26 cellular contexts compared by ENCODE assay signal in the genomic region with DNA sequence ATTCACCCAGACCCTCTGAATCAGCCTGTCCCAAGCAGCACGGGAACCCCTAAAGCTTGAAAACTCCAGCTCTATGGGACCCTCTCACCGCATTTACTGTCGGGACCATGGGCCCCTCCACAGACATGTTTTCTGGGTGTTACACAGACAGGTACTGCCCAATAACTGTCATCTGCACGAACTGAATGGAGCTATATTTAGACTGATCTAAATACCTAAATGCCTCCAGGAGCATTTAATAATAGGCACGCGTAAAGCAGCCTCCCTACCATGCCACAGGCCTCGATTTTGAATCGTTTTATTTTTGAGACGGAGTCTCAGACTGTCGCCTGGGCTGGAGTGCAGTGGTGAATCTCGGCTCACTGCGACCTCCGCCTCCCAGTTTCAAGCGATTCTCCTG. TPM values are rescaled to one million over a fixed set of nuclear protein-coding genes. Genes with fewer than 3 reads are reported as not detected.
DNase-seq lines count a peak whose midpoint lies in the region; ATAC-seq, FAIRE-seq and TF ChIP-seq lines count a peak whose summit lies in the region.
"Had no signal": no experiment of that assay in that cellular context is flagged by ENCODE, and none has a peak within 500 bp of the region (broad histone marks: within the 10 kb centered on the region; RNA-seq: fewer than 3 reads in every experiment).

No MANE protein-coding gene starts in this region.

- H3K4me1 Mint-ChIP-seq in activated T-cell treated with anti-CD3 and anti-CD28 coated beads, Interleukin-2, amount 50 U/mL, for 4 hours (ENCODE audit: low read depth), result no peaks in the 10 kb centered on the region
- H3K4me1 Mint-ChIP-seq: B cell; CD8-positive, alpha-beta memory T cell; H9 had no signal

- no peaks in the 10 kb centered on the region for H3K27me3 Mint-ChIP-seq in activated T-cell treated with anti-CD3 and anti-CD28 coated beads, Interleukin-2, amount 50 U/mL, for 4 hours (ENCODE audit: low read depth)
- H3K27me3 Mint-ChIP-seq: B cell; CD4-positive, alpha-beta T cell had no signal

- peaks cover 35% of the 10 kb centered on the region for H3K4me1 ChIP-seq in left ventricle myocardium inferior
- H3K4me1 ChIP-seq in right cardiac atrium (ENCODE audit: control insufficient read depth, insufficient read depth, low read length), result no peaks in the 10 kb centered on the region
- H3K4me1 ChIP-seq in skeletal muscle tissue (ENCODE audit: control insufficient read depth in 3 of 3, insufficient read depth in 3 of 3, low read length in 3 of 3), result peaks cover 0 to 15% (median 5%) of the 10 kb centered on the region in 3 donors
- H3K4me1 ChIP-seq: BLaER1 had no signal

- no peak for TF ChIP-seq POLR2A in H54 (IDR thresholded peaks at IDR 0.05; ENCODE audit: low read depth, low read length)

- H3K4me3 Mint-ChIP-seq in activated T-cell treated with anti-CD3 and anti-CD28 coated beads, Interleukin-2, amount 50 U/mL, for 4 hours, result no peak overlapping the region
- H3K4me3 Mint-ChIP-seq: B cell; CD4-positive, alpha-beta T cell; CD8-positive, alpha-beta memory T cell; H9 had no signal

- peak; percentile 75 for ATAC-seq in Right ventricle myocardium inferior
- peak; percentile 48 to 78 for ATAC-seq in right cardiac atrium
- ATAC-seq in activated T-cell treated with anti-CD3 and anti-CD28 coated beads, Interleukin-2, amount 50 U/mL, for 4 hours, result no peak
- ATAC-seq: GM12878, HCT116 had no signal

- no peak for TF ChIP-seq CTCF in left ventricle myocardium inferior (IDR thresholded peaks at IDR 0.05; ENCODE audit: borderline replicate concordance)

- no peak for FAIRE-seq in H54 (lab: Jason Lieb, UNC)
- FAIRE-seq: A204.1, D721Med, GM12878, GM19239, H1 had no signal

- no peaks in the 10 kb centered on the region for H3K36me3 Mint-ChIP-seq in activated T-cell treated with anti-CD3 and anti-CD28 coated beads, Interleukin-2, amount 50 U/mL, for 4 hours (ENCODE audit: insufficient read depth)
- H3K36me3 Mint-ChIP-seq: CD8-positive, alpha-beta memory T cell had no signal

- H3K27ac ChIP-seq in left ventricle myocardium inferior (replicated peaks) (peak overlapping the region; percentile 82), right cardiac atrium (ENCODE audit: low read length) (peak overlapping the region; percentile 68), skeletal muscle tissue (ENCODE audit: low read depth, low read length) (no peak overlapping the region)
- H3K27ac ChIP-seq: 22Rv1, BLaER1, C4-2B, GM23248 had no signal

- DNase-seq in Right ventricle myocardium inferior (ENCODE audit: missing footprints) (no peak), cardiac septum (ENCODE audit: low spot score) (no peak), left ventricle myocardium inferior (no peak), right cardiac atrium (no peak), H54 (ENCODE audit: insufficient read length, low spot score) (no peak), NOMO-1 (lab: John Stamatoyannopoulos, UW; ENCODE audit: unreplicated experiment in 2 of 2) (no peak)
- no peak for DNase-seq in activated T-cell treated with anti-CD3 and anti-CD28 coated beads, Interleukin-2, amount 50 U/mL, for 4 hours
- DNase-seq: CD4-positive, alpha-beta T cell; CD8-positive, alpha-beta memory T cell; DMS 273 treated with DMSO at 0.1 percent for 48 hours; DMS79; EL; GDM1; GM23248; H9 had no signal

- 74% methylated on average over 14 of the region's 14 CpGs for WGBS in right cardiac atrium

- H3K36me3 ChIP-seq in left ventricle myocardium inferior, result peaks cover 94% of the 10 kb centered on the region
- peaks cover 6 to 36% (median 8%) of the 10 kb centered on the region in 3 donors for H3K36me3 ChIP-seq in skeletal muscle tissue (ENCODE audit: control insufficient read depth in 3 of 3, insufficient read depth in 3 of 3, low read length in 3 of 3)
- H3K36me3 ChIP-seq: BLaER1 had no signal

- H3K27me3 ChIP-seq in left ventricle myocardium inferior (ENCODE audit: low read depth), result no peaks in the 10 kb centered on the region
- no peaks in the 10 kb centered on the region for H3K27me3 ChIP-seq in right cardiac atrium (ENCODE audit: control insufficient read depth, insufficient read depth)
- no peaks in the 10 kb centered on the region for H3K27me3 ChIP-seq in skeletal muscle tissue (ENCODE audit: control insufficient read depth in 3 of 3, insufficient read depth in 3 of 3, low read length in 3 of 3)
- H3K27me3 ChIP-seq: BLaER1 had no signal

- intact Hi-C loops in Right ventricle myocardium inferior (cut with DNase I), result loop anchor here (2.0 to 5.0 kb wide), 2 partner anchors 46 to 392 kb away; no protein-coding TSS in a partner anchor
- intact Hi-C loops in cardiac septum (cut with DNase I), result no loop called here
- intact Hi-C loops in left ventricle myocardium inferior (cut with micrococcal nuclease), result no loop called here
- intact Hi-C loops in right cardiac atrium (cut with DNase I), result no loop called here

- H3K4me3 ChIP-seq in left ventricle myocardium inferior (no peak overlapping the region), right cardiac atrium (ENCODE audit: low read length) (no peak overlapping the region), skeletal muscle tissue (ENCODE audit: low read length in 3 of 3) (no peak overlapping the region)
- H3K4me3 ChIP-seq: BLaER1, GM12878, GM23248 had no signal

- no peaks in the 10 kb centered on the region for H3K9me3 ChIP-seq in left ventricle myocardium inferior (replicated peaks)
- H3K9me3 ChIP-seq in right cardiac atrium (ENCODE audit: control insufficient read depth, low read length), result no peaks in the 10 kb centered on the region
- no peaks in the 10 kb centered on the region for H3K9me3 ChIP-seq in skeletal muscle tissue (ENCODE audit: control insufficient read depth in 3 of 3, low read length in 3 of 3)
- H3K9me3 ChIP-seq: BLaER1 had no signal

- no peaks in the 10 kb centered on the region for H3K9me3 Mint-ChIP-seq in activated T-cell treated with anti-CD3 and anti-CD28 coated beads, Interleukin-2, amount 50 U/mL, for 4 hours
- H3K9me3 Mint-ChIP-seq: CD4-positive, alpha-beta T cell; CD8-positive, alpha-beta memory T cell; H9 had no signal

- H3K9ac ChIP-seq in skeletal muscle tissue (ENCODE audit: low read depth in 1 of 3, low read length in 3 of 3), result peak overlapping the region in 2 of 3 donors; percentile 0 to 40
- H3K9ac ChIP-seq: BLaER1, GM23248 had no signal

RNA-seq across cellular contexts. Expression of a gene that starts 49.7 kb away (rescaled TPM):
- total RNA-seq in Right ventricle myocardium inferior (110 TPM), cardiac septum (51.1 TPM), left ventricle myocardium inferior (60.5 TPM), right cardiac atrium (10 to 100 TPM; 66.0 to 85.0 (median 74.3) TPM), skeletal muscle tissue (42.8 TPM)
- polyA plus RNA-seq in right cardiac atrium, result 34.4 TPM
- under 1 TPM; 0.16 to 0.35 (median 0.16) TPM for total RNA-seq in activated T-cell treated with anti-CD3 and anti-CD28 coated beads, Interleukin-2, amount 50 U/mL, for 4 hours
- total RNA-seq: B cell; CD4-positive, alpha-beta T cell; CD8-positive, alpha-beta memory T cell had no signal
- polyA plus RNA-seq: CD8-positive, alpha-beta memory T cell had no signal

Comparison
In these comparisons a context has a peak if more than half of its experiments do, and no peak if none do; other contexts are left out.
1. ATAC-seq: peak in Right ventricle myocardium inferior (single experiment) and right cardiac atrium (2 of 2); none in activated T-cell treated with anti-CD3 and anti-CD28 coated beads, Interleukin-2, amount 50 U/mL, for 4 hours (0 of 2).
2. RNA of a gene that starts 49.7 kb away (total RNA-seq): 110 TPM in Right ventricle myocardium inferior (single experiment), 66.0 to 85.0 TPM in right cardiac atrium, 60.5 TPM in left ventricle myocardium inferior (single experiment), 51.1 TPM in cardiac septum (single experiment) and 42.8 TPM in skeletal muscle tissue (single experiment); 0.16 to 0.35 TPM in activated T-cell treated with anti-CD3 and anti-CD28 coated beads, Interleukin-2, amount 50 U/mL, for 4 hours; every median in the first group is over 10 times any median in the second.